In genomic region chr18:21191596-21192307, GRCh38 we compare ENCODE assay signal across 9 cellular contexts. TPM values are rescaled to one million over a fixed set of nuclear protein-coding genes. Genes with fewer than 3 reads are reported as not detected.
DNase-seq lines count a peak whose midpoint lies in the region; ATAC-seq lines count a peak whose summit lies in the region.
"Had no signal": no experiment of that assay in that cellular context is flagged by ENCODE, and none has a peak within 500 bp of the region (broad histone marks: within the 10 kb centered on the region; RNA-seq: fewer than 3 reads in every experiment).

No MANE protein-coding gene starts in this region.

- no peaks in the 10 kb centered on the region for H3K36me3 ChIP-seq in SK-N-MC (ENCODE audit: insufficient read depth, low read length)

- H3K9ac ChIP-seq in SK-N-MC (ENCODE audit: insufficient read length) = no peak overlapping the region

- H3K36me3 Mint-ChIP-seq in activated CD4-positive, alpha-beta T cell treated with anti-CD3 and anti-CD28 coated beads for 36 hours (ENCODE audit: low read depth) = no peaks in the 10 kb centered on the region
- H3K36me3 Mint-ChIP-seq: activated naive CD8-positive, alpha-beta T cell had no signal

- H3K27ac ChIP-seq in SK-N-MC = no peak overlapping the region

- no peaks in the 10 kb centered on the region for H3K4me1 Mint-ChIP-seq in activated CD4-positive, alpha-beta T cell treated with anti-CD3 and anti-CD28 coated beads for 36 hours

- H3K9me3 ChIP-seq in SK-N-MC (ENCODE audit: low read depth, low read length) = no peaks in the 10 kb centered on the region

- H3K27ac Mint-ChIP-seq in activated CD4-positive, alpha-beta T cell treated with anti-CD3 and anti-CD28 coated beads for 36 hours = no peak overlapping the region
- H3K27ac Mint-ChIP-seq: activated naive CD8-positive, alpha-beta T cell had no signal

- peak; percentile 56 for DNase-seq in activated CD4-positive, alpha-beta T cell treated with anti-CD3 and anti-CD28 coated beads for 36 hours
- no peak for DNase-seq in activated CD4-positive, alpha-beta T cell treated with anti-CD3 and anti-CD28 coated beads, Interleukin-2, amount 50 U/mL, for 4 hours
- DNase-seq in M059J (ENCODE audit: low read depth) (peak; percentile 62), SK-N-MC (ENCODE audit: low read depth, low spot score) (peak; percentile 10), fibroblast of peridontal ligament (ENCODE audit: extremely low read depth) (peak; percentile 70), nucleus accumbens (lab: John Stamatoyannopoulos, UW) (peak in 52 of 56 donors; percentile 2 to 75 (median 50)), KG1 (lab: John Stamatoyannopoulos, UW) (no peak)

- H3K4me3 Mint-ChIP-seq in activated CD4-positive, alpha-beta T cell treated with anti-CD3 and anti-CD28 coated beads for 36 hours = no peak overlapping the region
- H3K4me3 Mint-ChIP-seq: activated naive CD8-positive, alpha-beta T cell had no signal

- H3K4me3 ChIP-seq in SK-N-MC = no peak overlapping the region

- POLR2A ChIA-PET in activated CD4-positive, alpha-beta T cell treated with anti-CD3 and anti-CD28 coated beads for 36 hours (lab: Charles Lee) = no interaction called here

- H3K9me3 Mint-ChIP-seq in activated CD4-positive, alpha-beta T cell treated with anti-CD3 and anti-CD28 coated beads for 36 hours (ENCODE audit: low read depth) = no peaks in the 10 kb centered on the region

- H3K27me3 Mint-ChIP-seq in activated CD4-positive, alpha-beta T cell treated with anti-CD3 and anti-CD28 coated beads for 36 hours = peaks cover 8% of the 10 kb centered on the region

- CTCF ChIA-PET in activated CD4-positive, alpha-beta T cell treated with anti-CD3 and anti-CD28 coated beads for 36 hours (lab: Charles Lee) = interaction anchor here (0.6 to 6.6 kb wide), 10 partner anchors 12 to 1285 kb away, joined by 3 to 49 read pairs (median 3); no protein-coding TSS in a partner anchor

- intact Hi-C loops in activated CD4-positive, alpha-beta T cell treated with anti-CD3 and anti-CD28 coated beads for 36 hours (cut with DNase I, micrococcal nuclease) = loop anchor here in 1 of 2 experiments (5.0 to 10.0 kb wide), 9 partner anchors 39 to 703 kb away; partner anchors contain the start of gene ESCO1

- ATAC-seq in activated CD4-positive, alpha-beta T cell treated with anti-CD3 and anti-CD28 coated beads for 36 hours = peak; percentile 30
- ATAC-seq in HG03045 (IDR thresholded peaks at IDR 0.05; ENCODE audit: unreplicated experiment) = no peak

RNA-seq across cellular contexts. Expression of gene GREB1L, which starts 50.3 kb away (rescaled TPM):
- total RNA-seq in activated CD4-positive, alpha-beta T cell treated with anti-CD3 and anti-CD28 coated beads for 36 hours = not detected
- 3.9 and 8.9 TPM in 2 replicates for total RNA-seq in M059J (2014; rRNA removed; shearing (Covaris generic))

Comparison
In these comparisons a context has a peak if more than half of its experiments do, and no peak if none do; other contexts are left out.
1. DNase-seq: peak in activated CD4-positive, alpha-beta T cell treated with anti-CD3 and anti-CD28 coated beads for 36 hours (single experiment), M059J (single experiment), SK-N-MC (single experiment), fibroblast of peridontal ligament (single experiment) and nucleus accumbens (52 of 56); none in activated CD4-positive, alpha-beta T cell treated with anti-CD3 and anti-CD28 coated beads, Interleukin-2, amount 50 U/mL, for 4 hours (0 of 2) and KG1 (single experiment).